In genomic region chr22:46586123-46586519, GRCh38 we compare ENCODE assay signal across 1 cellular context.
A peak's percentile ranks its signal among the peaks of the same experiment; 100 is the strongest.
TF ChIP-seq lines count a peak whose summit lies in the region.

No MANE protein-coding gene starts in this region.

TF ChIP-seq in WTC11, 78 proteins besides CTCF, POLR2A, EP300 and RAD21:
- TF ChIP-seq MYBL2 (CRISPR knock-in tag; IDR thresholded peaks at IDR 0.05) (no peak), E2F1 (CRISPR knock-in tag; IDR thresholded peaks at IDR 0.05) (no peak), ZNF232 (CRISPR knock-in tag; IDR thresholded peaks at IDR 0.05) (no peak), USF2 (CRISPR knock-in tag; IDR thresholded peaks at IDR 0.05) (peak; percentile 30)
